Comparison of ENCODE assay signal across 8 cellular contexts in the genomic region with DNA sequence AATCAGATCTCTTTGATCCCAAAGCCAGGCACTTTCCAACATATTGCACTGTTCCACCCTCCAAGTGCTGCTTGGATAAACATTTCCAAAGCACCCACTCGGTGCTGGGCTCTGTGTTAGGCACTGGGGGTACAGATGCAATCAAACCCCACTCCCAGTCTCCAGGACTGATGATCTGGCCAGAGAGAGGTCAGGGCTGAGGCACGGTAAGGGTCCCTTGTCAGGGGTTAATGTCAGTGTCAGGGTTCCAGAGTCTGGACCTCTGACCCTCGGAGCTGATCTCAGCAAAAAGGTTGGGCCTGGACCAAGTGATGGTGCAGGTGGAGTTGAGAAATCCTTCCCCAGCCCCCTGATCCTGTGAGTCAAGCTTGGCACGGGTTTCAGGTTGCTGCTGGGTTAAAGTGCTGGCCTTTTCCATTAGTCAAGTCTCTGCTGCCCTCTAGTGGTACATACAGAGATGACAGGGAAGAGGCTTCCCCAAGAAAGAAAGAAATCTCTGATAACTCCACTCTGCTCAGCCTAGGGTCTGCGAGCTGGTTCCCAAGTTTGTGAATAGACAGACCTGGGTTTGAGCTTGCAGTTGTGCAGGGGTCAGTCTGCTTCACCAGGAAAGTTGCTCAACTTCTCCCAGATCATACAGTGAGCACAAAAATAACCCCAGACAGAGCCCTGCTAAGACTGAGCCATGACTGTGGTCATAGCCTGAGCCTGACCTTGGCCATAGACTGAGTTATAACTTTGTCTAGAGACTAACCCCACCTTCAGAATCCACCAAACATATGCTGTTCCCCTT.
DNase-seq lines count a peak whose midpoint lies in the region; ATAC-seq, FAIRE-seq and TF ChIP-seq lines count a peak whose summit lies in the region.

No MANE protein-coding gene starts in this region.

- H3K4me1 ChIP-seq in pancreas = no peaks in the 10 kb centered on the region

- H3K9me3 ChIP-seq in AG04450 (ENCODE audit: control insufficient read depth, insufficient read depth, low read length) (no peaks in the 10 kb centered on the region), pancreas (no peaks in the 10 kb centered on the region)

- H3K4me3 ChIP-seq in AG04450 (ENCODE audit: low read depth, low read length) (no peak overlapping the region), pancreas (no peak overlapping the region)

- intact Hi-C loops in pancreas (cut with DNase I) = no loop called here

- H3K27ac ChIP-seq in AG04450 (ENCODE audit: low read depth, low read length) (no peak overlapping the region), pancreas (no peak overlapping the region)

- peaks cover 2% of the 10 kb centered on the region for H3K27me3 ChIP-seq in AG04450 (ENCODE audit: control insufficient read depth, insufficient read depth, low read length)
- H3K27me3 ChIP-seq in pancreas = no peaks in the 10 kb centered on the region

- no peaks in the 10 kb centered on the region for H3K36me3 ChIP-seq in pancreas

- FAIRE-seq in pancreas (lab: Jason Lieb, UNC) = no peak

- WGBS in pancreas, 2 donors = 16 to 20% methylated on average over 5 of the region's 5 CpGs

- CTCF ChIA-PET in AG04450 (lab: Charles Lee) = interaction anchor here (0.5 to 2.5 kb wide), 11 partner anchors 9 to 1671 kb away, joined by 3 to 19 read pairs (median 3); no protein-coding TSS in a partner anchor

- ATAC-seq in HG03378 (IDR thresholded peaks at IDR 0.05; ENCODE audit: unreplicated experiment) (peak; percentile 80), pancreas (peak; percentile 75 to 95 (median 92)), GM21786 (IDR thresholded peaks at IDR 0.05; ENCODE audit: unreplicated experiment) (no peak)

- POLR2A ChIA-PET in AG04450 (lab: Yijun Ruan, JAX) = no interaction called here

- peak; percentile 46 for DNase-seq in AG04450 (ENCODE audit: low read depth, low spot score)
- DNase-seq in GM04503 (ENCODE audit: low read depth) = peak; percentile 15
- DNase-seq in NCI-H69 (lab: John Stamatoyannopoulos, UW) = peak; percentile 83
- peak; percentile 33 to 40 for DNase-seq in activated T-cell treated with anti-CD3 and anti-CD28 coated beads, Interleukin-2, amount 50 U/mL, for 48 hours
- DNase-seq in globus pallidus (ENCODE audit: low spot score) = peak; percentile 62
- DNase-seq in pancreas = peak in 4 of 6 donors; percentile 34 to 66 (median 41)

- TF ChIP-seq CTCF in AG04450 (IDR thresholded peaks at IDR 0.05; ENCODE audit: low read depth, low read length) (peak; percentile 86), pancreas (IDR thresholded peaks at IDR 0.05) (peak; percentile 80 to 91 (median 84))

Comparison
In these comparisons a context has a peak if more than half of its experiments do, and no peak if none do; other contexts are left out.
1. DNase-seq: peak in every context shown above with its lines; median percentile 83 in NCI-H69; 62 in globus pallidus; 46 in AG04450; 41 in pancreas; 36 in activated T-cell treated with anti-CD3 and anti-CD28 coated beads, Interleukin-2, amount 50 U/mL, for 48 hours; 15 in GM04503.